25 cellular contexts compared by ENCODE assay signal in genomic region chr1:40567819-40568218, GRCh38.
"Had no signal": no experiment of that assay in that cellular context is flagged by ENCODE, and none has a peak within 500 bp of the region (broad histone marks: within the 10 kb centered on the region; RNA-seq: fewer than 3 reads in every experiment).

No MANE protein-coding gene starts in this region.

- H3K27me3 ChIP-seq: neural progenitor cell, ovary, right lobe of liver, sigmoid colon, stomach, thyroid gland, tibial nerve, upper lobe of left lung, vagina had no signal

- H3K79me2 ChIP-seq: parathyroid adenoma had no signal

- DNase-seq: occipital lobe; ovary; posterior cingulate gyrus; psoas muscle; right cardiac atrium; right lobe of liver; sigmoid colon; small intestine; stimulated activated CD4-positive, alpha-beta T cell treated with anti-CD3 and anti-CD28 coated beads, Interleukin-15, amount 100 ng/mL, for 24 hours; stimulated activated CD4-positive, alpha-beta T cell treated with anti-CD3 and anti-CD28 coated beads, Interleukin-2, amount 100 ng/mL, for 24 hours; stimulated activated CD4-positive, alpha-beta T cell treated with anti-CD3 and anti-CD28 coated beads, Interleukin-2, amount 100 ng/mL, for 48 hours; stimulated activated CD4-positive, alpha-beta T cell treated with anti-CD3 and anti-CD28 coated beads, Interleukin-4, amount 100 ng/mL, for 24 hours; stimulated activated naive B cell treated with anti-CD40 and anti-IgM and Interleukin-4, amounts not matched to agents 10 μg/mL and 1 μg/mL and 100 μg/mL, for 72 hours; stimulated activated naive CD4-positive, alpha-beta T cell treated with Interleukin-2 at 50 U/mL for 16 hours; stomach; thyroid gland; trophoblast cell; upper lobe of left lung had no signal

- H3K4me3 ChIP-seq: neural progenitor cell, ovary, psoas muscle, right lobe of liver, sigmoid colon, stomach, thoracic aorta, thyroid gland, tibial nerve, upper lobe of left lung, vagina had no signal

- H3K36me3 ChIP-seq: neural progenitor cell, ovary, right lobe of liver, sigmoid colon, stomach, thoracic aorta, thyroid gland, tibial nerve, upper lobe of left lung, vagina had no signal

- H3K27ac ChIP-seq: neural progenitor cell, ovary, parathyroid adenoma, psoas muscle, right lobe of liver, sigmoid colon, stomach, thoracic aorta, thyroid gland, tibial nerve, upper lobe of left lung, vagina had no signal

- H3K9ac ChIP-seq: neural progenitor cell, parathyroid adenoma had no signal

- H2AFZ ChIP-seq: neural progenitor cell, parathyroid adenoma had no signal

- H3K4me1 ChIP-seq: neural progenitor cell, parathyroid adenoma, psoas muscle, sigmoid colon, stomach, thyroid gland, tibial nerve, upper lobe of left lung, vagina had no signal

- H3K9me3 ChIP-seq: ovary, psoas muscle, right lobe of liver, sigmoid colon, stomach, thoracic aorta, thyroid gland, tibial nerve, upper lobe of left lung, vagina had no signal

- H3K4me2 ChIP-seq: neural progenitor cell had no signal

- FAIRE-seq: small intestine, urothelium cell line had no signal

- ATAC-seq: psoas muscle; right cardiac atrium; stimulated activated effector memory CD8-positive, alpha-beta T cell treated with anti-CD3 and anti-CD28 coated beads, Interleukin-12 subunit alpha, Interleukin-12 subunit beta, amount 100 ng/mL, for 72 hours; stimulated activated naive B cell treated with anti-CD40 and anti-IgM and Interleukin-4, amounts not matched to agents 10 μg/mL and 1 μg/mL and 100 μg/mL, for 72 hours had no signal
